Comparison of ENCODE assay signal across 21 cellular contexts in genomic region chr1:219629481-219629880, GRCh38. TPM values are rescaled to one million over a fixed set of nuclear protein-coding genes. Genes with fewer than 3 reads are reported as not detected.
A peak's percentile ranks its signal among the peaks of the same experiment; 100 is the strongest.
DNase-seq lines count a peak whose midpoint lies in the region; ATAC-seq, FAIRE-seq and TF ChIP-seq lines count a peak whose summit lies in the region.
"Had no signal": no experiment of that assay in that cellular context is flagged by ENCODE, and none has a peak within 500 bp of the region (broad histone marks: within the 10 kb centered on the region; RNA-seq: fewer than 3 reads in every experiment).

No MANE protein-coding gene starts in this region.

- H3K9me2 ChIP-seq in SK-N-SH, result no peaks in the 10 kb centered on the region

- H3K4me1 ChIP-seq in SK-N-SH (ENCODE audit: control insufficient read depth in 1 of 2, insufficient read depth in 2 of 2, low read depth in 1 of 2, low read length in 1 of 2) (no peaks in the 10 kb centered on the region; a peak in 1 of 4 replicates), vagina (no peaks in the 10 kb centered on the region)

- H3F3A ChIP-seq in SK-N-SH (replicated peaks; ENCODE audit: insufficient read depth), result no peaks in the 10 kb centered on the region

- H3K27ac ChIP-seq in SK-N-SH (ENCODE audit: low read depth in 2 of 2, low read length in 1 of 2) (no peak overlapping the region), vagina (no peak overlapping the region)
- H3K27ac ChIP-seq: 22Rv1, C4-2B had no signal

- no peaks in the 10 kb centered on the region for H3K79me2 ChIP-seq in SK-N-SH (ENCODE audit: insufficient read depth)

- H3K4me2 ChIP-seq in SK-N-SH, result no peak overlapping the region

- no peak overlapping the region for H3K4me3 ChIP-seq in SK-N-SH (ENCODE audit: low read depth in 2 of 2, low read length in 1 of 2)
- no peak overlapping the region for H3K4me3 ChIP-seq in vagina

- no peaks in the 10 kb centered on the region for H4K20me1 ChIP-seq in SK-N-SH (ENCODE audit: insufficient read depth)

- FAIRE-seq in H54 (lab: Jason Lieb, UNC), result no peak
- FAIRE-seq: D721Med had no signal

- CTCF ChIA-PET in SK-N-SH (lab: Yijun Ruan, JAX), result no interaction called here

- H3K27me3 ChIP-seq in SK-N-SH (ENCODE audit: insufficient read depth) (no peaks in the 10 kb centered on the region), vagina (no peaks in the 10 kb centered on the region)

- TF ChIP-seq EP300 in SK-N-SH (IDR thresholded peaks at IDR 0.05; ENCODE audit: borderline replicate concordance in 1 of 2, low read depth in 1 of 2, low read length in 1 of 2), result no peak

- peak; percentile 38 for ATAC-seq in SK-N-SH treated with all-trans-retinoic acid at 6 μM for 48 hours
- no peak for ATAC-seq in activated CD4-positive, CD25-positive, alpha-beta regulatory T cell treated with anti-CD3 and anti-CD28 coated beads, Interleukin-2, amount 50 U/mL, for 24 hours
- ATAC-seq: Panc1 had no signal

- H3K36me3 ChIP-seq in SK-N-SH (replicated peaks in 1 of 2; ENCODE audit: control insufficient read depth in 1 of 2, insufficient read depth in 2 of 2, low read length in 1 of 2) (no peaks in the 10 kb centered on the region), vagina (no peaks in the 10 kb centered on the region)

- TF ChIP-seq POLR2A in vagina (IDR thresholded peaks at IDR 0.05) (no peak), H54 (IDR thresholded peaks at IDR 0.05; ENCODE audit: low read depth, low read length) (no peak)

- no peaks in the 10 kb centered on the region for H3K9me3 ChIP-seq in SK-N-SH
- no peaks in the 10 kb centered on the region for H3K9me3 ChIP-seq in vagina

- TF ChIP-seq CTCF in SK-N-SH (IDR thresholded peaks at IDR 0.05), result no peak
- TF ChIP-seq CTCF in vagina (IDR thresholded peaks at IDR 0.05), result no peak

- no peak overlapping the region for H3K9ac ChIP-seq in SK-N-SH

- H2AFZ ChIP-seq in SK-N-SH (ENCODE audit: low read depth), result no peak overlapping the region; the same call in 1 of the 2 replicates

- TF ChIP-seq RAD21 in SK-N-SH (IDR thresholded peaks at IDR 0.05; ENCODE audit: low read length), result no peak

- POLR2A ChIA-PET in SK-N-SH (lab: Yijun Ruan, JAX), result no interaction called here

- DNase-seq in SK-N-SH (no peak), T1000 (lab: John Stamatoyannopoulos, UW) (peak; percentile 62), fibroblast of peridontal ligament (ENCODE audit: extremely low read depth) (peak; percentile 48), vagina (ENCODE audit: extremely low spot score in 2 of 2) (no peak), H54 (ENCODE audit: insufficient read length, low spot score) (no peak), NCI-H2107 (lab: John Stamatoyannopoulos, UW) (no peak)
- DNase-seq: AML-193, Kasumi-1, MM.1S, NCI-H1092, NCI-H1436 treated with DMSO at 0.1 percent for 48 hours, NCI-H1930, NCI-H226, NCI-H510A treated with DMSO at 0.1 percent for 48 hours, NCI-H748 treated with DMSO at 0.1 percent for 48 hours had no signal

- intact Hi-C loops in vagina (cut with DNase I), result no loop called here

TF ChIP-seq in SK-N-SH treated with all-trans-retinoic acid at 6 μM for 48 hours, 23 proteins besides CTCF, POLR2A, EP300 and RAD21:
- TF ChIP-seq BACH2 (CRISPR knock-in tag; IDR thresholded peaks at IDR 0.05; ENCODE audit: borderline replicate concordance) (no peak), ESRRG (CRISPR knock-in tag; IDR thresholded peaks at IDR 0.05) (no peak), OSR1 (CRISPR knock-in tag; IDR thresholded peaks at IDR 0.05) (no peak), TOX (CRISPR knock-in tag; IDR thresholded peaks at IDR 0.05; ENCODE audit: borderline replicate concordance) (no peak), TSHZ2 (CRISPR knock-in tag; IDR thresholded peaks at IDR 0.05) (no peak), ARNTL (CRISPR knock-in tag; IDR thresholded peaks at IDR 0.05; ENCODE audit: borderline replicate concordance, low read depth) (no peak), ZNF70 (CRISPR knock-in tag; IDR thresholded peaks at IDR 0.05) (no peak), SNAI2 (CRISPR knock-in tag; IDR thresholded peaks at IDR 0.05) (no peak), ZNF8 (CRISPR knock-in tag; IDR thresholded peaks at IDR 0.05) (no peak), ZFP3 (CRISPR knock-in tag; IDR thresholded peaks at IDR 0.05) (no peak), ISL1 (CRISPR knock-in tag; IDR thresholded peaks at IDR 0.05) (no peak)
TF ChIP-seq in SK-N-SH treated with all-trans-retinoic acid at 6 μM for 48 hours: peak in this region for 0.

TF ChIP-seq in SK-N-SH, 30 proteins besides CTCF, POLR2A, EP300 and RAD21:
- TF ChIP-seq IRF3 (IDR thresholded peaks at IDR 0.05; ENCODE audit: low read depth, low read length), result no peak
- TF ChIP-seq MXI1 (IDR thresholded peaks at IDR 0.05; ENCODE audit: low read depth, low read length), result no peak
- TF ChIP-seq ELF1 (IDR thresholded peaks at IDR 0.05), result no peak
- no peak for TF ChIP-seq NFIC (IDR thresholded peaks at IDR 0.05; ENCODE audit: borderline replicate concordance)
- no peak for TF ChIP-seq USF2 (IDR thresholded peaks at IDR 0.05; ENCODE audit: borderline replicate concordance, low read depth, low read length)
- no peak for TF ChIP-seq TCF12 (IDR thresholded peaks at IDR 0.05)
- TF ChIP-seq POLR2AphosphoS5 (IDR thresholded peaks at IDR 0.05; ENCODE audit: low read depth, low read length), result no peak
- no peak for TF ChIP-seq CHD2 (IDR thresholded peaks at IDR 0.05; ENCODE audit: low read length, partially characterized antibody)
- TF ChIP-seq RXRA (IDR thresholded peaks at IDR 0.05; ENCODE audit: borderline replicate concordance, low read depth), result no peak
- no peak for TF ChIP-seq MAX (IDR thresholded peaks at IDR 0.05; ENCODE audit: low read depth)
- TF ChIP-seq RCOR1 (IDR thresholded peaks at IDR 0.05; ENCODE audit: low read length), result no peak
- no peak for TF ChIP-seq MEF2A (IDR thresholded peaks at IDR 0.05; ENCODE audit: borderline replicate concordance, low read depth)
- no peak for TF ChIP-seq TEAD4 (IDR thresholded peaks at IDR 0.05; ENCODE audit: borderline replicate concordance, insufficient read depth)
- no peak for TF ChIP-seq SMC3 (IDR thresholded peaks at IDR 0.05; ENCODE audit: low read depth, low read length)
- no peak for TF ChIP-seq FOXM1 (IDR thresholded peaks at IDR 0.05; ENCODE audit: low read depth)
- TF ChIP-seq YY1 (IDR thresholded peaks at IDR 0.05; ENCODE audit: low read depth), result no peak
- no peak for TF ChIP-seq GATA2 (CRISPR knock-in tag; IDR thresholded peaks at IDR 0.05)
- no peak for TF ChIP-seq FOXJ3 (CRISPR knock-in tag; IDR thresholded peaks at IDR 0.05)
- TF ChIP-seq GABPA (IDR thresholded peaks at IDR 0.05; ENCODE audit: low read depth), result no peak
- no peak for TF ChIP-seq TAF1 (IDR thresholded peaks at IDR 0.05; ENCODE audit: borderline replicate concordance, low read depth, low read length)

RNA-seq across cellular contexts. Expression of gene ZC3H11B, which starts 16.6 kb away (rescaled TPM):
- 0.03 TPM in 1 of 2 replicates, not detected in the other for polyA plus RNA-seq in SK-N-SH (2012; rRNA removed)
- polyA plus RNA-seq in SK-N-SH (2012; cell fraction: cytosol; rRNA removed), result 0.04 TPM in 2 replicates
- 0.05 and 0.27 TPM in 2 replicates for polyA plus RNA-seq in SK-N-SH (2012; cell fraction: nucleus; rRNA removed)
- not detected for total RNA-seq in vagina

Comparison
In these comparisons a context has a peak if more than half of its experiments do, and no peak if none do; other contexts are left out.
1. DNase-seq: peak in T1000 (single experiment) and fibroblast of peridontal ligament (single experiment); none in SK-N-SH (single experiment), vagina (0 of 2), H54 (single experiment) and NCI-H2107 (single experiment).